1 cellular context compared by ENCODE assay signal in the genomic region with DNA sequence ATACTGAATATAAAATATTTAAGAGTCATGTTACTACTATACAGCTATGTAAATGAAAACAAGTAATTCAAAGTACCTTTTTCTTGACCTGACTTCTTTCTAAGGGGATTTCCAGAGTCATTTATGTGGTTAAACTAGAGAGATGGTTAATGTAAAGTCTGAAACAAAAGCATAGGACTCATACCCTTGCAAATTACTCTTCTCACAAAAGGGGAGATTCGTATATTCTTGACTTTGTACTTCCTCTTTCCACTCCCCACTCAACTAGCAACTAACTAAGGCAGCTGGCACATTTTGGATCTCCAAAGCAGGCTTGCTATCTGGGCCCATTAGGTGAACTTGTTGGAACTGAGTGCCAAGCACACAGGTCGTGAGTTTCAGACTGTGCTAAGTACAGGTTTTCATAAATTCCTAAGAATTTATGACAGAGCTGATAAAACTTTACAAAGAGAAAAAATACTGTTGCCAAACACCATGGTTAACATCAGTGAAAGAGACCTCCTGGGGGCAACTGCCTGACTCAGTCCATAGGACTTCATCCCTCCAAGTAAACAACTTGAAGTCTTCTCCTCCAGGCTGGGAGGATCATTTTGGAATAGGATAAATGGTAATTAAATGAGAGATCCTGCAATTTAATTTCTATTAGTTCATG.
TF ChIP-seq lines count a peak whose summit lies in the region.

No MANE protein-coding gene starts in this region.

TF ChIP-seq in GM12878, 131 proteins besides CTCF, POLR2A, EP300 and RAD21 (continued from another document):
- TF ChIP-seq, protein P1, sequence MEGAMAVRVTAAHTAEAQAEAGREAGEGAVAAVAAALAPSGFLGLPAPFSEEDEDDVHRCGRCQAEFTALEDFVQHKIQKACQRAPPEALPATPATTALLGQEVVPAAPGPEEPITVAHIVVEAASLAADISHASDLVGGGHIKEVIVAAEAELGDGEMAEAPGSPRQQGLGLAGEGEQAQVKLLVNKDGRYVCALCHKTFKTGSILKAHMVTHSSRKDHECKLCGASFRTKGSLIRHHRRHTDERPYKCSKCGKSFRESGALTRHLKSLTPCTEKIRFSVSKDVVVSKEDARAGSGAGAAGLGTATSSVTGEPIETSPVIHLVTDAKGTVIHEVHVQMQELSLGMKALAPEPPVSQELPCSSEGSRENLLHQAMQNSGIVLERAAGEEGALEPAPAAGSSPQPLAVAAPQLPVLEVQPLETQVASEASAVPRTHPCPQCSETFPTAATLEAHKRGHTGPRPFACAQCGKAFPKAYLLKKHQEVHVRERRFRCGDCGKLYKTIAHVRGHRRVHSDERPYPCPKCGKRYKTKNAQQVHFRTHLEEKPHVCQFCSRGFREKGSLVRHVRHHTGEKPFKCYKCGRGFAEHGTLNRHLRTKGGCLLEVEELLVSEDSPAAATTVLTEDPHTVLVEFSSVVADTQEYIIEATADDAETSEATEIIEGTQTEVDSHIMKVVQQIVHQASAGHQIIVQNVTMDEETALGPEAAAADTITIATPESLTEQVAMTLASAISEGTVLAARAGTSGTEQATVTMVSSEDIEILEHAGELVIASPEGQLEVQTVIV (IDR thresholded peaks at IDR 0.05; ENCODE audit: borderline replicate concordance, partially characterized antibody): no peak
- TF ChIP-seq EED (IDR thresholded peaks at IDR 0.05; ENCODE audit: low read depth) (no peak), RELB (IDR thresholded peaks at IDR 0.05; ENCODE audit: low read depth) (peak; percentile 89), TCF7 (IDR thresholded peaks at IDR 0.05; ENCODE audit: borderline replicate concordance) (peak; percentile 40; the same call in 1 of the 2 replicates), BMI1 (IDR thresholded peaks at IDR 0.05; ENCODE audit: borderline replicate concordance) (peak; percentile 32; the same call in 1 of the 2 replicates), ZNF384 (IDR thresholded peaks at IDR 0.05; ENCODE audit: borderline replicate concordance, low read depth, low read length) (no peak), KDM1A (IDR thresholded peaks at IDR 0.05; ENCODE audit: borderline replicate concordance) (no peak), ZSCAN29 (IDR thresholded peaks at IDR 0.05) (no peak), KLF5 (IDR thresholded peaks at IDR 0.05; ENCODE audit: partially characterized antibody) (no peak), SMAD5 (IDR thresholded peaks at IDR 0.05; ENCODE audit: low read depth) (no peak), BACH1 (IDR thresholded peaks at IDR 0.05; ENCODE audit: borderline replicate concordance) (peak; percentile 43; the same call in 1 of the 2 replicates), CBX5 (IDR thresholded peaks at IDR 0.05; ENCODE audit: low read depth) (0 out of 2 replicates have a peak, but pooled peaks have one; percentile 43), NFXL1 (IDR thresholded peaks at IDR 0.05; ENCODE audit: borderline replicate concordance) (no peak), HDAC2 (IDR thresholded peaks at IDR 0.05) (no peak), BRCA1 (IDR thresholded peaks at IDR 0.05; ENCODE audit: low read depth, low read length) (no peak), TCF12 (IDR thresholded peaks at IDR 0.05; ENCODE audit: low read depth, low read length) (peak; percentile 68), CHD2 (IDR thresholded peaks at IDR 0.05; ENCODE audit: borderline replicate concordance, low read depth, low read length) (peak; percentile 40; the same call in 1 of the 2 replicates), MXI1 (IDR thresholded peaks at IDR 0.05; ENCODE audit: low read depth, low read length) (peak; percentile 37; the same call in 1 of the 2 replicates), IKZF2 (IDR thresholded peaks at IDR 0.05) (peak; percentile 72 to 75; a peak in 3 of 4 replicates), MTA2 (IDR thresholded peaks at IDR 0.05; ENCODE audit: low read depth) (peak; percentile 91; the same call in 1 of the 2 replicates), POLR2AphosphoS5 (IDR thresholded peaks at IDR 0.05; ENCODE audit: low read length) (no peak), DPF2 (IDR thresholded peaks at IDR 0.05) (peak; percentile 88), NBN (IDR thresholded peaks at IDR 0.05) (peak; percentile 79), BHLHE40 (IDR thresholded peaks at IDR 0.05; ENCODE audit: borderline replicate concordance in 1 of 2, low read depth in 2 of 2, low read length in 1 of 2) (peak; percentile 40; a peak in 1 of 4 replicates), TARDBP (IDR thresholded peaks at IDR 0.05; ENCODE audit: borderline replicate concordance) (no peak), GABPA (IDR thresholded peaks at IDR 0.05; ENCODE audit: low read depth) (no peak), CREB1 (IDR thresholded peaks at IDR 0.05; ENCODE audit: low read depth) (no peak), RCOR1 (conservative IDR thresholded peaks at IDR 0.05; ENCODE audit: low read depth, low read length) (peak; percentile 40; the same call in 1 of the 2 replicates), CHD1 (IDR thresholded peaks at IDR 0.05; ENCODE audit: low read depth, low read length) (no peak), NKRF (conservative IDR thresholded peaks at IDR 0.05) (no peak), GATAD2B (conservative IDR thresholded peaks at IDR 0.05; ENCODE audit: low read depth) (no peak), SRF (IDR thresholded peaks at IDR 0.05; ENCODE audit: low read depth in 2 of 2, low read length in 2 of 2) (no peak), TCF3 (IDR thresholded peaks at IDR 0.05; ENCODE audit: borderline replicate concordance, insufficient read depth, low read depth, low read length) (0 out of 2 replicates have a peak, but pooled peaks have one; percentile 23), RAD51 (IDR thresholded peaks at IDR 0.05) (no peak), CREM (IDR thresholded peaks at IDR 0.05; ENCODE audit: low read depth) (0 out of 2 replicates have a peak, but pooled peaks have one; percentile 7), HCFC1 (IDR thresholded peaks at IDR 0.05; ENCODE audit: low read length) (no peak), RFX5 (IDR thresholded peaks at IDR 0.05; ENCODE audit: low read depth, low read length) (no peak), MYB (IDR thresholded peaks at IDR 0.05; ENCODE audit: borderline replicate concordance, low read depth, low read length) (no peak), E2F4 (IDR thresholded peaks at IDR 0.05; ENCODE audit: low read depth, low read length) (no peak), SUZ12 (IDR thresholded peaks at IDR 0.05; ENCODE audit: unreplicated experiment) (no peak), RUNX3 (IDR thresholded peaks at IDR 0.05; ENCODE audit: low read length) (peak; percentile 89)
- TF ChIP-seq, protein P2, sequence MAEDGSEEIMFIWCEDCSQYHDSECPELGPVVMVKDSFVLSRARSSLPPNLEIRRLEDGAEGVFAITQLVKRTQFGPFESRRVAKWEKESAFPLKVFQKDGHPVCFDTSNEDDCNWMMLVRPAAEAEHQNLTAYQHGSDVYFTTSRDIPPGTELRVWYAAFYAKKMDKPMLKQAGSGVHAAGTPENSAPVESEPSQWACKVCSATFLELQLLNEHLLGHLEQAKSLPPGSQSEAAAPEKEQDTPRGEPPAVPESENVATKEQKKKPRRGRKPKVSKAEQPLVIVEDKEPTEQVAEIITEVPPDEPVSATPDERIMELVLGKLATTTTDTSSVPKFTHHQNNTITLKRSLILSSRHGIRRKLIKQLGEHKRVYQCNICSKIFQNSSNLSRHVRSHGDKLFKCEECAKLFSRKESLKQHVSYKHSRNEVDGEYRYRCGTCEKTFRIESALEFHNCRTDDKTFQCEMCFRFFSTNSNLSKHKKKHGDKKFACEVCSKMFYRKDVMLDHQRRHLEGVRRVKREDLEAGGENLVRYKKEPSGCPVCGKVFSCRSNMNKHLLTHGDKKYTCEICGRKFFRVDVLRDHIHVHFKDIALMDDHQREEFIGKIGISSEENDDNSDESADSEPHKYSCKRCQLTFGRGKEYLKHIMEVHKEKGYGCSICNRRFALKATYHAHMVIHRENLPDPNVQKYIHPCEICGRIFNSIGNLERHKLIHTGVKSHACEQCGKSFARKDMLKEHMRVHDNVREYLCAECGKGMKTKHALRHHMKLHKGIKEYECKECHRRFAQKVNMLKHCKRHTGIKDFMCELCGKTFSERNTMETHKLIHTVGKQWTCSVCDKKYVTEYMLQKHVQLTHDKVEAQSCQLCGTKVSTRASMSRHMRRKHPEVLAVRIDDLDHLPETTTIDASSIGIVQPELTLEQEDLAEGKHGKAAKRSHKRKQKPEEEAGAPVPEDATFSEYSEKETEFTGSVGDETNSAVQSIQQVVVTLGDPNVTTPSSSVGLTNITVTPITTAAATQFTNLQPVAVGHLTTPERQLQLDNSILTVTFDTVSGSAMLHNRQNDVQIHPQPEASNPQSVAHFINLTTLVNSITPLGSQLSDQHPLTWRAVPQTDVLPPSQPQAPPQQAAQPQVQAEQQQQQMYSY (CRISPR knock-in tag; IDR thresholded peaks at IDR 0.05): no peak
- TF ChIP-seq, protein P3, sequence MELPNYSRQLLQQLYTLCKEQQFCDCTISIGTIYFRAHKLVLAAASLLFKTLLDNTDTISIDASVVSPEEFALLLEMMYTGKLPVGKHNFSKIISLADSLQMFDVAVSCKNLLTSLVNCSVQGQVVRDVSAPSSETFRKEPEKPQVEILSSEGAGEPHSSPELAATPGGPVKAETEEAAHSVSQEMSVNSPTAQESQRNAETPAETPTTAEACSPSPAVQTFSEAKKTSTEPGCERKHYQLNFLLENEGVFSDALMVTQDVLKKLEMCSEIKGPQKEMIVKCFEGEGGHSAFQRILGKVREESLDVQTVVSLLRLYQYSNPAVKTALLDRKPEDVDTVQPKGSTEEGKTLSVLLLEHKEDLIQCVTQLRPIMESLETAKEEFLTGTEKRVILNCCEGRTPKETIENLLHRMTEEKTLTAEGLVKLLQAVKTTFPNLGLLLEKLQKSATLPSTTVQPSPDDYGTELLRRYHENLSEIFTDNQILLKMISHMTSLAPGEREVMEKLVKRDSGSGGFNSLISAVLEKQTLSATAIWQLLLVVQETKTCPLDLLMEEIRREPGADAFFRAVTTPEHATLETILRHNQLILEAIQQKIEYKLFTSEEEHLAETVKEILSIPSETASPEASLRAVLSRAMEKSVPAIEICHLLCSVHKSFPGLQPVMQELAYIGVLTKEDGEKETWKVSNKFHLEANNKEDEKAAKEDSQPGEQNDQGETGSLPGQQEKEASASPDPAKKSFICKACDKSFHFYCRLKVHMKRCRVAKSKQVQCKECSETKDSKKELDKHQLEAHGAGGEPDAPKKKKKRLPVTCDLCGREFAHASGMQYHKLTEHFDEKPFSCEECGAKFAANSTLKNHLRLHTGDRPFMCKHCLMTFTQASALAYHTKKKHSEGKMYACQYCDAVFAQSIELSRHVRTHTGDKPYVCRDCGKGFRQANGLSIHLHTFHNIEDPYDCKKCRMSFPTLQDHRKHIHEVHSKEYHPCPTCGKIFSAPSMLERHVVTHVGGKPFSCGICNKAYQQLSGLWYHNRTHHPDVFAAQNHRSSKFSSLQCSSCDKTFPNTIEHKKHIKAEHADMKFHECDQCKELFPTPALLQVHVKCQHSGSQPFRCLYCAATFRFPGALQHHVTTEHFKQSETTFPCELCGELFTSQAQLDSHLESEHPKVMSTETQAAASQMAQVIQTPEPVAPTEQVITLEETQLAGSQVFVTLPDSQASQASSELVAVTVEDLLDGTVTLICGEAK (IDR thresholded peaks at IDR 0.05; ENCODE audit: borderline replicate concordance): no peak
